15 cellular contexts compared by ENCODE assay signal in the genomic region with DNA sequence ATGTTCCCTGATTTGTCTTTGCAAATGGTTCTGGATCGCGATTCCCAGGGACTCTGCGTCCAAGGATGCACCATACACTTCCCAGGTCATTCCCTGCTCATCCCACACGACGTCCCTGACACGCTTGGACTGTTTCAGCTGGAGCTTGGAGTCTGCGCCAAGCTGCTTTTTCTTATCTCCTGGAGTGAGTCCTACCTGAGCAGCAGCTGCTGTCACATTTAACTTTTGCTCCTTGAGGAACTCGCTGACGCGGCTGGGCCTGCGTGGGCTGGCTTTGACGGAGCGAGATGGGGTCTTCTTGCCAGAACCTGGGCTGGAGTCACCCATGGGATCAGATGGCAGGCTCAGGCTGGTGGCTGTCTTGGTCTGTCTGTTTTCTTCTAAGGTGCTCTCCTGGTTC.
"Had no signal": no experiment of that assay in that cellular context is flagged by ENCODE, and none has a peak within 500 bp of the region (broad histone marks: within the 10 kb centered on the region; RNA-seq: fewer than 3 reads in every experiment).

No MANE protein-coding gene starts in this region.

- H3K36me3 ChIP-seq: colonic mucosa, tibial nerve, vagina had no signal

- H3K27ac ChIP-seq: colonic mucosa, esophagus squamous epithelium, right atrium auricular region, tibial nerve, vagina had no signal

- H3K9me3 ChIP-seq: colonic mucosa, esophagus squamous epithelium, right atrium auricular region, tibial nerve, vagina had no signal

- ATAC-seq: natural killer cell treated with Interleukin-12 subunit alpha and Interleukin-12 subunit beta and Interleukin-15 and Interleukin-18, amount 100 ng/mL, for 72 hours had no signal

- H3K27me3 ChIP-seq: colonic mucosa, esophagus squamous epithelium, right atrium auricular region, tibial nerve, vagina had no signal

- DNase-seq: activated B cell treated with CpG ODN at 0.5 μM for 24 hours; activated CD4-positive, alpha-beta T cell treated with anti-CD3 and anti-CD28 coated beads for 48 hours; activated CD8-positive, alpha-beta memory T cell treated with anti-CD3 and anti-CD28 coated beads, Interleukin-2, amount 50 U/mL, for 48 hours; activated naive CD4-positive, alpha-beta T cell treated with Interleukin-2 at 50 U/mL for 16 hours; colonic mucosa; esophagus squamous epithelium; hypothalamus; mesendoderm; stimulated activated CD4-positive, alpha-beta T cell treated with anti-CD3 and anti-CD28 coated beads, Interleukin-15, amount 100 ng/mL, for 24 hours; stimulated activated CD4-positive, alpha-beta T cell treated with anti-CD3 and anti-CD28 coated beads, Interleukin-4, amount 100 ng/mL, for 1 hour; stimulated activated naive CD4-positive, alpha-beta T cell treated with Interleukin-2 at 50 U/mL for 16 hours had no signal

- H3K4me1 ChIP-seq: colonic mucosa, right atrium auricular region, tibial nerve had no signal

- H3K4me3 ChIP-seq: colonic mucosa, esophagus squamous epithelium, right atrium auricular region, tibial nerve, vagina had no signal
